Comparison of ENCODE assay signal across 9 cellular contexts in genomic region chr6:163355471-163355991, GRCh38. TPM values are rescaled to one million over a fixed set of nuclear protein-coding genes. Genes with fewer than 3 reads are reported as not detected.
DNase-seq lines count a peak whose midpoint lies in the region; ATAC-seq, FAIRE-seq and TF ChIP-seq lines count a peak whose summit lies in the region.
"Had no signal": no experiment of that assay in that cellular context is flagged by ENCODE, and none has a peak within 500 bp of the region (broad histone marks: within the 10 kb centered on the region; RNA-seq: fewer than 3 reads in every experiment).

No MANE protein-coding gene starts in this region.

- H3K9ac ChIP-seq in H9 (ENCODE audit: extremely low read depth, insufficient read length, low read length), result no peak overlapping the region

- H4K5ac ChIP-seq in H9 (ENCODE audit: insufficient read length, low read depth, low read length), result no peak overlapping the region

- no peak for TF ChIP-seq POLR2A in uterus (IDR thresholded peaks at IDR 0.05)

- H3K79me1 ChIP-seq in H9 (ENCODE audit: insufficient read depth, low read depth, low read length, poor library complexity, severe bottlenecking), result no peaks in the 10 kb centered on the region

- H3K56ac ChIP-seq in H9 (ENCODE audit: insufficient read length, low read depth, low read length), result no peak overlapping the region

- no peak overlapping the region for H3T11ph ChIP-seq in H9 (ENCODE audit: low read length)

- no peaks in the 10 kb centered on the region for H3K4me1 ChIP-seq in uterus
- peaks cover 5% of the 10 kb centered on the region; the same call in 1 of the 2 replicates for H3K4me1 ChIP-seq in H9 (ENCODE audit: insufficient read depth, low read length)

- peaks cover 2% of the 10 kb centered on the region for H3K23me2 ChIP-seq in H9 (ENCODE audit: insufficient read length, low read depth, low read length, poor library complexity, severe bottlenecking)

- no peak overlapping the region for H2BK5ac ChIP-seq in H9 (ENCODE audit: insufficient read length, low read length)

- no peak overlapping the region for H4K91ac ChIP-seq in H9 (ENCODE audit: insufficient read length, low read depth, low read length)

- H3K23ac ChIP-seq in H9 (ENCODE audit: insufficient read length, low read depth, low read length), result no peak overlapping the region

- H3K27me3 ChIP-seq in bronchial epithelial cell (ENCODE audit: control insufficient read depth, insufficient read depth, low read length), result no peaks in the 10 kb centered on the region
- no peaks in the 10 kb centered on the region for H3K27me3 ChIP-seq in uterus
- no peaks in the 10 kb centered on the region for H3K27me3 ChIP-seq in H9 (ENCODE audit: insufficient read depth, low read length)

- H2BK12ac ChIP-seq in H9 (ENCODE audit: insufficient read length, low read depth, low read length), result no peak overlapping the region

- H3K4me3 ChIP-seq in bronchial epithelial cell (ENCODE audit: low read depth, low read length) (no peak overlapping the region), uterus (no peak overlapping the region)

- FAIRE-seq in bronchial epithelial cell (lab: Jason Lieb, UNC), result no peak
- FAIRE-seq: endometrium had no signal

- no peak overlapping the region for H3K27ac Mint-ChIP-seq in memory B cell
- H3K27ac Mint-ChIP-seq in H9, result no peak overlapping the region

- peak; percentile 23 for ATAC-seq in GM18519 (IDR thresholded peaks at IDR 0.05; ENCODE audit: low FRiP score, unreplicated experiment)
- ATAC-seq in HG03520 (IDR thresholded peaks at IDR 0.05; ENCODE audit: unreplicated experiment), result peak; percentile 25
- ATAC-seq in memory B cell (ENCODE audit: low read depth), result peak; percentile 23
- no peak for ATAC-seq in HG03457 (IDR thresholded peaks at IDR 0.05; ENCODE audit: unreplicated experiment)

- WGBS in H9 (ENCODE audit: extremely low coverage, insufficient read length, low lambda C conversion rate), result no CpG with 5 or more reads among the region's 8 CpGs

- H3K4me2 ChIP-seq in H9 (ENCODE audit: insufficient read depth, insufficient read length, low read length), result no peak overlapping the region

- H3K9me3 ChIP-seq in uterus (no peaks in the 10 kb centered on the region), H9 (ENCODE audit: control insufficient read depth, low read depth, low read length) (no peaks in the 10 kb centered on the region)

- H2BK120ac ChIP-seq in H9 (ENCODE audit: low read depth, low read length, poor library complexity, severe bottlenecking), result no peak overlapping the region

- TF ChIP-seq CTCF in bronchial epithelial cell (IDR thresholded peaks at IDR 0.05; ENCODE audit: insufficient read depth, low read length, severe bottlenecking), result no peak
- TF ChIP-seq CTCF in uterus (IDR thresholded peaks at IDR 0.05), result no peak
- no peak for TF ChIP-seq CTCF in H9 (conservative IDR thresholded peaks at IDR 0.05)

- H2BK20ac ChIP-seq in H9 (ENCODE audit: low read depth, low read length, poor library complexity, severe bottlenecking), result no peak overlapping the region

- H3K4ac ChIP-seq in H9 (ENCODE audit: low read depth, low read length), result no peak overlapping the region

- H3K27me3 Mint-ChIP-seq in memory B cell (peaks cover 6% of the 10 kb centered on the region), H9 (ENCODE audit: low read depth) (peaks cover 1% of the 10 kb centered on the region)

- no peak overlapping the region for H2BK15ac ChIP-seq in H9 (ENCODE audit: low read depth, low read length)

- H3K9me3 Mint-ChIP-seq in memory B cell, result no peaks in the 10 kb centered on the region
- no peaks in the 10 kb centered on the region for H3K9me3 Mint-ChIP-seq in H9

- H2AFZ ChIP-seq in H9 (ENCODE audit: low read length), result no peak overlapping the region

- no peaks in the 10 kb centered on the region for H3K36me3 Mint-ChIP-seq in memory B cell
- no peaks in the 10 kb centered on the region for H3K36me3 Mint-ChIP-seq in H9 (ENCODE audit: insufficient read depth in 1 of 3, low read depth in 3 of 3)

- H3K4me3 Mint-ChIP-seq in memory B cell (peak overlapping the region; percentile 80), H9 (no peak overlapping the region)

- H2AK5ac ChIP-seq in H9 (ENCODE audit: insufficient read length, low read length), result no peak overlapping the region

- no peak overlapping the region; the same call in 1 of the 2 replicates for H3K14ac ChIP-seq in H9 (ENCODE audit: insufficient read depth, low read length)

- intact Hi-C loops in uterus (cut with DNase I; ENCODE audit: low total_unique reads), result no loop called here

- H4K20me1 ChIP-seq in H9 (ENCODE audit: control insufficient read depth, insufficient read depth, insufficient read length), result no peaks in the 10 kb centered on the region

- no peak overlapping the region for H4K8ac ChIP-seq in H9 (replicated peaks; ENCODE audit: insufficient read length, low read depth, low read length)

- peak overlapping the region; percentile 7 to 45 for H3K27ac ChIP-seq in uterus
- H3K27ac ChIP-seq in H9 (ENCODE audit: insufficient read length, low read depth, low read length), result no peak overlapping the region

- DNase-seq in bronchial epithelial cell (ENCODE audit: low read depth) (peak; percentile 47), memory B cell (ENCODE audit: low spot score in 2 of 2) (no peak), uterus (peak; percentile 40 to 57), DMS79 treated with DMSO at 0.1 percent for 48 hours (lab: John Stamatoyannopoulos, UW) (no peak), H9 (no peak)

- no peak overlapping the region for H3K18ac ChIP-seq in H9 (ENCODE audit: insufficient read length, low read depth, low read length)

- no peaks in the 10 kb centered on the region for H3K79me2 ChIP-seq in H9 (ENCODE audit: insufficient read depth, low read length)

- H3K36me3 ChIP-seq in bronchial epithelial cell (ENCODE audit: control insufficient read depth, insufficient read depth, low read length), result no peaks in the 10 kb centered on the region
- no peaks in the 10 kb centered on the region for H3K36me3 ChIP-seq in uterus

- H3K4me1 Mint-ChIP-seq in memory B cell (peaks cover 8% of the 10 kb centered on the region), H9 (peaks cover 15 to 24% of the 10 kb centered on the region in 2 experiments; a peak in 3 of 4 replicates)

RNA-seq across cellular contexts. Expression of gene QKI, which starts 59.0 kb away (rescaled TPM):
- total RNA-seq in bronchial epithelial cell, result 51.1 and 67.2 TPM in 2 replicates
- 100 to 1,000 TPM in 3 of 4 donors, 10 to 100 TPM in 1; 93.5 to 213 (median 164) TPM for total RNA-seq in uterus
- total RNA-seq in H9 (2021), result 176 TPM in 2 replicates

Comparison
In these comparisons a context has a peak if more than half of its experiments do, and no peak if none do; other contexts are left out.
1. DNase-seq: peak in bronchial epithelial cell (single experiment) and uterus (2 of 2); none in memory B cell (0 of 2), DMS79 treated with DMSO at 0.1 percent for 48 hours (single experiment) and H9 (single experiment).